In the genomic region with DNA sequence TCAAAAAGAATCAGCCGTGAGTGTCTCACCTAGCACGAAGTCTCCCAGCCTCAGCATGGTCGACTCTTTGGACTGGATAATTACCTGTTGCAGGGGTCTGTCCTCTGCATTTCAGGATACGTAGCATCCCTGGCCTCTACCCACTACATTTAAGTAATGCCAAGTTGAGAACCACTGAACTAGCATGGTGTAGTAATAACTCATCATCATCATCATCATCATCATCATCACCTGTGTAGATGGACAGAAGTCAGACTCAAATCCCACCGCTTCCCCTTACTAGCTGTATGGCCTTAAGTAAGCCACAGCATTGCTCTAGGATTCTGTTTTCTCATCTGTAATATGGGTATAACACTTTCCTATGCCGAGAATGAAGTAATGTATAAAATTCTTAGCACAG, we compare ENCODE assay signal across 34 cellular contexts.
"Had no signal": no experiment of that assay in that cellular context is flagged by ENCODE, and none has a peak within 500 bp of the region (broad histone marks: within the 10 kb centered on the region; RNA-seq: fewer than 3 reads in every experiment).

No MANE protein-coding gene starts in this region.

- H3K4me1 ChIP-seq: adrenal gland, ascending aorta, body of pancreas, breast epithelium had no signal

- H3K27me3 ChIP-seq: adrenal gland, ascending aorta, body of pancreas, brain microvascular endothelial cell, cardiac muscle cell had no signal

- H3K9me3 ChIP-seq: adrenal gland, ascending aorta, body of pancreas, breast epithelium had no signal

- DNase-seq: activated effector memory CD4-positive, alpha-beta T cell treated with anti-CD3 and anti-CD28 coated beads, Interleukin-2, amount 50 U/mL, for 16 hours; activated effector memory CD4-positive, alpha-beta T cell treated with Interleukin-2 at 50 U/mL for 16 hours; activated gamma-delta T cell; activated gamma-delta T cell treated with Interleukin-2 at 50 U/mL for 16 hours; activated naive CD4-positive, alpha-beta T cell; activated naive CD4-positive, alpha-beta T cell treated with anti-CD3 and anti-CD28 coated beads for 36 hours; activated naive CD4-positive, alpha-beta T cell treated with anti-CD3 and anti-CD28 coated beads, Interleukin-2, amount 10 ng/mL, durations not matched to agents 7 days and 5 days; activated naive CD4-positive, alpha-beta T cell treated with anti-CD3 and anti-CD28 coated beads, Interleukin-2, amount 50 U/mL, for 16 hours; activated naive CD4-positive, alpha-beta T cell treated with Interleukin-2 at 50 U/mL for 16 hours; activated naive CD8-positive, alpha-beta T cell treated with anti-CD3 and anti-CD28 coated beads for 36 hours; activated naive CD8-positive, alpha-beta T cell treated with anti-CD3 and anti-CD28 coated beads, Interleukin-2, amount 10 ng/mL, durations not matched to agents 7 days and 5 days; activated naive CD8-positive, alpha-beta T cell treated with anti-CD3 and anti-CD28 coated beads, Interleukin-2, amount 50 U/mL, for 24 hours; activated T-cell treated with anti-CD3 and anti-CD28 coated beads, Interleukin-2, amount 50 U/mL, for 1 hour; activated T-cell treated with anti-CD3 and anti-CD28 coated beads, Interleukin-2, amount 50 U/mL, for 24 hours; activated T-cell treated with anti-CD3 and anti-CD28 coated beads, Interleukin-2, amount 50 U/mL, for 4 hours; activated T-cell treated with anti-CD3 and anti-CD28 coated beads, Interleukin-2, amount 50 U/mL, for 48 hours; activated T-cell treated with anti-CD3 and anti-CD28 coated beads, Interleukin-2, amount 50 U/mL, for 72 hours; adrenal gland; amniotic stem cell; amygdala; anterior cingulate cortex; aorta; body of pancreas; brain microvascular endothelial cell; caudate nucleus; central memory CD4-positive, alpha-beta T cell; cerebellar nuclear complex had no signal

- FAIRE-seq: astrocyte, bronchial epithelial cell had no signal

- H3K36me3 ChIP-seq: adrenal gland, ascending aorta, brain microvascular endothelial cell, breast epithelium, cardiac muscle cell had no signal

- H3K4me3 ChIP-seq: adrenal gland, ascending aorta, body of pancreas, breast epithelium, cardiac muscle cell had no signal

- H3K27ac ChIP-seq: adrenal gland, ascending aorta, body of pancreas, brain microvascular endothelial cell, breast epithelium, cardiac muscle cell had no signal

- ATAC-seq: activated naive CD4-positive, alpha-beta T cell treated with anti-CD3 and anti-CD28 coated beads, Interleukin-2, amount 50 U/mL, for 72 hours; activated naive CD8-positive, alpha-beta T cell treated with anti-CD3 and anti-CD28 coated beads, Interleukin-2, amount 50 U/mL, for 24 hours; activated T-cell treated with anti-CD3 and anti-CD28 coated beads, Interleukin-2, amount 50 U/mL, for 4 hours; activated T-cell treated with anti-CD3 and anti-CD28 coated beads, Interleukin-2, amount 50 U/mL, for 72 hours; activated T-helper 17 cell treated with anti-CD3 and anti-CD28 coated beads, Interleukin-2, amount 50 U/mL, for 72 hours; body of pancreas had no signal
